1 cellular context compared by ENCODE assay signal in genomic region chr10:1057106-1057657, GRCh38.
A peak's percentile ranks its signal among the peaks of the same experiment; 100 is the strongest.
TF ChIP-seq lines count a peak whose summit lies in the region.

No MANE protein-coding gene starts in this region.

TF ChIP-seq in HEK293, 187 proteins besides CTCF, POLR2A, EP300 and RAD21:
- TF ChIP-seq PRDM2 (tag by site-specific recombination; IDR thresholded peaks at IDR 0.05; ENCODE audit: borderline replicate concordance): 0 out of 2 replicates have a peak, but pooled peaks have one; percentile 50
- TF ChIP-seq ZNF37A (tag by site-specific recombination; IDR thresholded peaks at IDR 0.05): no peak
- TF ChIP-seq ZBTB8A (tag by site-specific recombination; IDR thresholded peaks at IDR 0.05): no peak
- no peak for TF ChIP-seq ZNF341 (tag by site-specific recombination; IDR thresholded peaks at IDR 0.05; ENCODE audit: low read depth)
- no peak for TF ChIP-seq EGR2 (tag by site-specific recombination; IDR thresholded peaks at IDR 0.05; ENCODE audit: low read depth)
- 0 out of 2 replicates have a peak, but pooled peaks have one; percentile 18 for TF ChIP-seq ZBTB17 (tag by site-specific recombination; IDR thresholded peaks at IDR 0.05)
- no peak for TF ChIP-seq ZBTB49 (tag by site-specific recombination; IDR thresholded peaks at IDR 0.05; ENCODE audit: low read depth)
- no peak for TF ChIP-seq FEZF1 (tag by site-specific recombination; IDR thresholded peaks at IDR 0.05)
- no peak for TF ChIP-seq ZNF560 (tag by site-specific recombination; IDR thresholded peaks at IDR 0.05; ENCODE audit: borderline replicate concordance)
- no peak for TF ChIP-seq KLF7 (tag by site-specific recombination; IDR thresholded peaks at IDR 0.05; ENCODE audit: borderline replicate concordance)
- no peak for TF ChIP-seq INSM2 (tag by site-specific recombination; IDR thresholded peaks at IDR 0.05)
- no peak for TF ChIP-seq ZNF549 (tag by site-specific recombination; IDR thresholded peaks at IDR 0.05)
- TF ChIP-seq PRDM1 (tag by site-specific recombination; IDR thresholded peaks at IDR 0.05): no peak
- TF ChIP-seq ZNF558 (tag by site-specific recombination; IDR thresholded peaks at IDR 0.05): no peak
- no peak for TF ChIP-seq ZNF645 (tag by site-specific recombination; IDR thresholded peaks at IDR 0.05)
- no peak for TF ChIP-seq ZNF585B (tag by site-specific recombination; IDR thresholded peaks at IDR 0.05)
- TF ChIP-seq ZNF530 (tag by site-specific recombination; IDR thresholded peaks at IDR 0.05; ENCODE audit: low read depth): no peak
- TF ChIP-seq ZBTB7A (tag by site-specific recombination; IDR thresholded peaks at IDR 0.05; ENCODE audit: low read depth): no peak
- no peak for TF ChIP-seq ZNF324 (tag by site-specific recombination; IDR thresholded peaks at IDR 0.05)
- no peak for TF ChIP-seq SP2 (tag by site-specific recombination; IDR thresholded peaks at IDR 0.05)
- TF ChIP-seq SCRT1 (tag by site-specific recombination; IDR thresholded peaks at IDR 0.05; ENCODE audit: borderline replicate concordance): 0 out of 2 replicates have a peak, but pooled peaks have one; percentile 6
- peak; percentile 65; the same call in 1 of the 2 replicates for TF ChIP-seq ZBTB48 (tag by site-specific recombination; IDR thresholded peaks at IDR 0.05)
- TF ChIP-seq ZNF660 (tag by site-specific recombination; IDR thresholded peaks at IDR 0.05): no peak
- TF ChIP-seq IKZF3 (tag by site-specific recombination; IDR thresholded peaks at IDR 0.05): no peak
- peak; percentile 10; the same call in 1 of the 2 replicates for TF ChIP-seq ZBTB10 (tag by site-specific recombination; IDR thresholded peaks at IDR 0.05)
- no peak for TF ChIP-seq KLF1 (tag by site-specific recombination; IDR thresholded peaks at IDR 0.05)
- TF ChIP-seq TCF7L2 (IDR thresholded peaks at IDR 0.05; ENCODE audit: borderline replicate concordance, low read depth, low read length): no peak
- TF ChIP-seq SCRT2 (tag by site-specific recombination; IDR thresholded peaks at IDR 0.05): no peak
- TF ChIP-seq ZFHX2 (tag by site-specific recombination; conservative IDR thresholded peaks at IDR 0.05): no peak
TF ChIP-seq in HEK293: peak in this region for 5.
